ENCODE assay signal across 8 cellular contexts in genomic region chr6:27873101-27874030, GRCh38. TPM values are rescaled to one million over a fixed set of nuclear protein-coding genes. Genes with fewer than 3 reads are reported as not detected.
DNase-seq lines count a peak whose midpoint lies in the region; ATAC-seq and TF ChIP-seq lines count a peak whose summit lies in the region.

No MANE protein-coding gene starts in this region.

- H3K27ac ChIP-seq in esophagus squamous epithelium (peak overlapping the region; percentile 89 to 94 (median 92)), upper lobe of left lung (peak overlapping the region; percentile 80 to 91 (median 86))

- intact Hi-C loops in esophagus squamous epithelium (cut with DNase I): no loop called here

- H3K27ac Mint-ChIP-seq in nephron: peak overlapping the region; percentile 89 to 98 (median 96)

- H3K36me3 Mint-ChIP-seq in nephron (ENCODE audit: low read depth): no peaks in the 10 kb centered on the region

- H3K9me3 Mint-ChIP-seq in nephron: no peaks in the 10 kb centered on the region

- TF ChIP-seq CTCF in esophagus squamous epithelium (IDR thresholded peaks at IDR 0.05) (no peak), nephron (IDR thresholded peaks at IDR 0.05; ENCODE audit: unreplicated experiment in 3 of 3) (no peak), upper lobe of left lung (IDR thresholded peaks at IDR 0.05) (peak in 1 of 6 experiments; percentile 11)

- H3K27me3 Mint-ChIP-seq in nephron (ENCODE audit: low read depth): no peaks in the 10 kb centered on the region

- WGBS in esophagus squamous epithelium, 2 donors: 5 to 9% methylated on average over 24 to 36 of the region's 48 CpGs
- 2 to 5% methylated on average over 21 to 42 of the region's 48 CpGs for WGBS in upper lobe of left lung, 2 donors

- ATAC-seq in HG02798 (IDR thresholded peaks at IDR 0.05; ENCODE audit: poor library complexity, unreplicated experiment) (peak; percentile 32), upper lobe of left lung (ENCODE audit: low FRiP score in 2 of 2) (peak; percentile 78 to 85)

- TF ChIP-seq EP300 in upper lobe of left lung (IDR thresholded peaks at IDR 0.05): peak in 1 of 4 donors; percentile 59

- H3K9me3 ChIP-seq in esophagus squamous epithelium (no peaks in the 10 kb centered on the region), upper lobe of left lung (no peaks in the 10 kb centered on the region)

- peaks cover 0 to 28% (median 6%) of the 10 kb centered on the region in 3 donors for H3K4me1 ChIP-seq in esophagus squamous epithelium
- peaks cover 3 to 22% (median 7%) of the 10 kb centered on the region in 4 donors for H3K4me1 ChIP-seq in upper lobe of left lung

- H3K4me1 Mint-ChIP-seq in nephron: peaks cover 25% of the 10 kb centered on the region

- H3K36me3 ChIP-seq in esophagus squamous epithelium: no peaks in the 10 kb centered on the region
- H3K36me3 ChIP-seq in upper lobe of left lung: no peaks in the 10 kb centered on the region

- H3K27me3 ChIP-seq in esophagus squamous epithelium (peaks cover 0 to 51% (median 0%) of the 10 kb centered on the region in 4 donors), upper lobe of left lung (no peaks in the 10 kb centered on the region)

- TF ChIP-seq POLR2A in esophagus squamous epithelium (IDR thresholded peaks at IDR 0.05): peak in 2 of 4 donors; percentile 86 to 90
- peak in 2 of 4 donors; percentile 40 to 85 for TF ChIP-seq POLR2A in upper lobe of left lung (IDR thresholded peaks at IDR 0.05)

- H3K4me3 ChIP-seq in esophagus squamous epithelium (peak overlapping the region; percentile 39 to 75 (median 62)), upper lobe of left lung (peak overlapping the region; percentile 47 to 58 (median 56))

- peak; percentile 90 for DNase-seq in EH (ENCODE audit: low read depth)
- DNase-seq in NCI-H526 treated with DMSO at 0.1 percent for 48 hours (lab: John Stamatoyannopoulos, UW): peak; percentile 94
- DNase-seq in activated T-cell treated with anti-CD3 and anti-CD28 coated beads for 4 hours: peak; percentile 39
- no peak for DNase-seq in esophagus squamous epithelium (lab: John Stamatoyannopoulos, UW)
- peak; percentile 64 to 84 for DNase-seq in upper lobe of left lung
- DNase-seq in RKO (ENCODE audit: low spot score): no peak

- H3K4me3 Mint-ChIP-seq in nephron: peak overlapping the region; percentile 81 to 91 (median 88)

RNA-seq across cellular contexts. Expression of gene OR2B2, which starts 38.8 kb away (rescaled TPM):
- total RNA-seq in esophagus squamous epithelium (not detected), upper lobe of left lung (not detected)

Comparison
In these comparisons a context has a peak if more than half of its experiments do, and no peak if none do; other contexts are left out.
1. DNase-seq: peak in EH (single experiment), NCI-H526 treated with DMSO at 0.1 percent for 48 hours (single experiment), activated T-cell treated with anti-CD3 and anti-CD28 coated beads for 4 hours (single experiment) and upper lobe of left lung (2 of 2); none in esophagus squamous epithelium (single experiment) and RKO (single experiment).